9 cellular contexts compared by ENCODE assay signal in the genomic region with DNA sequence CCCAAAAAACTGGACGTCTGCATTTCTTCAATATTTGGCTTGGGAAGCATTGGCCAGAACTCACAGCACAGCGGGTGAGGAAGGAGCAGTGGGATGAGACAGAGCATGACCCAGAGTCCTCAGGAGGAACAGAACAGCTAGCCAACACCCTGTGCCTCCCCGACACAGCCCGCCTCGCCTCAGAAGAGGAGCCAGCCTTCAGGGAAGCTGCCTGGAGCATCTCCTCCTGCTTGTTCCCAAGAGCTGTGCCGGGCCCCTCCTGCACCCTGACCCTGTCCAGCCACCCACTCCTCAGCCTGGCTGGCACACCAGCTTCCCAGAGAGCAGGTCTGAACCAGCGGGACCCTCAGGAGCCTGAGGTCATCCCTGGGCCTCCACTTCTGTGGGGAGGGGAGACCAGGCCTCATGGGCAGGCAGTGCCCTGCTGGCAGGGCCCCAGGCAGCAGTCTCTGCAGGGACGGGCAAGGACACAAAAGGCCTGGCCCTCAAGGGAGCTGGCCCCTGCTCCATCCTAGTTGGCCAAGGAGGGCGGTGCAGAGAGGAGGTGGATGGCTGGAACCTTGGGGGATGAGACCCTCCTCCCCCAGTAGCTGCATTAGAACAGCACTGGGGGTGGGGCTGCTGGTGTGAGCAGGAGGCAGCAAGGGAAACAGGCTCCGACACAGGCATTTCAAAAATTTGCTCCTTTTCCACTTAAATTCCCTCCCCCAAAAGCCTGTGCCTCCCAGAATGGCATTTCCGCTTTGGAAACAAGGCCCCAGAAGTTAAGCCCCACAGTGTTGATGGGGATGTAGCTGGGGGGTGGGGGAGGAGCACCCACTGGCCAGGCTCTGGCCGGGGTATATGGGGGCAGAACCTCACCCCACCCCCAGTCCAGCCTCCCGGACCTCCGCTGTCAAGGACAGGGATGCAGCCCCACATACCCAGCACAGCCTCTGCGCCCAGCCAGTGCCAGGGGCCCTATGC. TPM values are rescaled to one million over a fixed set of nuclear protein-coding genes. Genes with fewer than 3 reads are reported as not detected.
DNase-seq lines count a peak whose midpoint lies in the region; ATAC-seq and TF ChIP-seq lines count a peak whose summit lies in the region.
"Had no signal": no experiment of that assay in that cellular context is flagged by ENCODE, and none has a peak within 500 bp of the region (broad histone marks: within the 10 kb centered on the region; RNA-seq: fewer than 3 reads in every experiment).

No MANE protein-coding gene starts in this region.

- POLR2A ChIA-PET in SK-N-SH (lab: Yijun Ruan, JAX): no interaction called here

- WGBS in SK-N-SH (ENCODE audit: low lambda C conversion rate): 55% methylated on average over 13 of the region's 15 CpGs

- CTCF ChIA-PET in SK-N-SH (lab: Yijun Ruan, JAX): interaction anchor here (2.5 kb wide), 1 partner anchor 19 kb away, joined by 10 read pairs; no protein-coding TSS in a partner anchor

- peak overlapping the region; percentile 86 to 88 for H3K27ac ChIP-seq in SK-N-SH (ENCODE audit: low read depth in 2 of 2, low read length in 1 of 2)

- no peaks in the 10 kb centered on the region for H3K36me3 ChIP-seq in SK-N-SH (replicated peaks in 1 of 2; ENCODE audit: control insufficient read depth in 1 of 2, insufficient read depth in 2 of 2, low read length in 1 of 2)

- H3K4me3 Mint-ChIP-seq in nephron progenitor cell: peak overlapping the region; percentile 34

- H3K27ac Mint-ChIP-seq in nephron progenitor cell: no peak overlapping the region

- H3K4me1 ChIP-seq in SK-N-SH (ENCODE audit: control insufficient read depth in 1 of 2, insufficient read depth in 2 of 2, low read depth in 1 of 2, low read length in 1 of 2): peaks cover 65 to 77% of the 10 kb centered on the region in 2 experiments; a peak in 3 of 4 replicates

- ATAC-seq in HG02870 (IDR thresholded peaks at IDR 0.05; ENCODE audit: unreplicated experiment): no peak

- peaks cover 31% of the 10 kb centered on the region for H3F3A ChIP-seq in SK-N-SH (replicated peaks; ENCODE audit: insufficient read depth)

- no peaks in the 10 kb centered on the region for H3K9me3 ChIP-seq in SK-N-SH

- no peaks in the 10 kb centered on the region for H3K36me3 Mint-ChIP-seq in nephron progenitor cell (ENCODE audit: low read depth)

- peak in 1 of 2 experiments; percentile 42; a peak in 1 of 4 replicates for TF ChIP-seq EP300 in SK-N-SH (IDR thresholded peaks at IDR 0.05; ENCODE audit: borderline replicate concordance in 1 of 2, low read depth in 1 of 2, low read length in 1 of 2)

- H2AFZ ChIP-seq in SK-N-SH (ENCODE audit: low read depth): no peak overlapping the region

- H3K4me1 Mint-ChIP-seq in nephron progenitor cell: peaks cover 86% of the 10 kb centered on the region

- no peaks in the 10 kb centered on the region for H3K27me3 Mint-ChIP-seq in nephron progenitor cell (ENCODE audit: low read depth, poor library complexity)

- H3K79me2 ChIP-seq in SK-N-SH (ENCODE audit: insufficient read depth): peaks cover 96% of the 10 kb centered on the region

- no peaks in the 10 kb centered on the region for H3K9me2 ChIP-seq in SK-N-SH

- TF ChIP-seq CTCF in SK-N-SH (IDR thresholded peaks at IDR 0.05): no peak
- TF ChIP-seq CTCF in fibroblast of the aortic adventitia (IDR thresholded peaks at IDR 0.05; ENCODE audit: insufficient read depth, low read length): no peak
- TF ChIP-seq CTCF in nephron progenitor cell (IDR thresholded peaks at IDR 0.05): no peak

- TF ChIP-seq RAD21 in SK-N-SH (IDR thresholded peaks at IDR 0.05; ENCODE audit: low read length): no peak

- H3K27me3 ChIP-seq in SK-N-SH (ENCODE audit: insufficient read depth): no peaks in the 10 kb centered on the region

- DNase-seq in AG08395 (ENCODE audit: low spot score): peak; percentile 72
- DNase-seq in SK-N-SH: no peak
- DNase-seq in fibroblast of the aortic adventitia (ENCODE audit: low read depth): peak; percentile 69
- peak; percentile 40 for DNase-seq in nephron progenitor cell
- no peak for DNase-seq in stimulated activated CD4-positive, alpha-beta T cell treated with anti-CD3 and anti-CD28 coated beads, Interleukin-4, amount 100 ng/mL, for 4 hours
- DNase-seq in stimulated activated CD4-positive, alpha-beta T cell treated with anti-CD3 and anti-CD28 coated beads, Interleukin-2, amount 100 ng/mL, for 48 hours: no peak
- no peak for DNase-seq in SIG-M5 (lab: John Stamatoyannopoulos, UW)
- DNase-seq: effector CD4-positive, alpha-beta T cell had no signal

- H3K9ac ChIP-seq in SK-N-SH: peak overlapping the region; percentile 47; the same call in 1 of the 2 replicates

- peaks cover 92% of the 10 kb centered on the region for H4K20me1 ChIP-seq in SK-N-SH (ENCODE audit: insufficient read depth)

- peak overlapping the region; percentile 60 for H3K4me2 ChIP-seq in SK-N-SH

- H3K9me3 Mint-ChIP-seq in nephron progenitor cell: no peaks in the 10 kb centered on the region

- H3K4me3 ChIP-seq in SK-N-SH (ENCODE audit: low read depth in 2 of 2, low read length in 1 of 2) (no peak overlapping the region; a peak in 1 of 4 replicates), fibroblast of the aortic adventitia (ENCODE audit: low read depth, low read length) (peak overlapping the region; percentile 9)

TF ChIP-seq in SK-N-SH, 30 proteins besides CTCF, POLR2A, EP300 and RAD21:
- TF ChIP-seq TEAD4 (IDR thresholded peaks at IDR 0.05; ENCODE audit: borderline replicate concordance, insufficient read depth) (peak; percentile 80), ELF1 (IDR thresholded peaks at IDR 0.05) (0 out of 2 replicates have a peak, but pooled peaks have one; percentile 8), TCF12 (IDR thresholded peaks at IDR 0.05) (peak; percentile 29; the same call in 1 of the 2 replicates)
- TF ChIP-seq, protein P1, sequence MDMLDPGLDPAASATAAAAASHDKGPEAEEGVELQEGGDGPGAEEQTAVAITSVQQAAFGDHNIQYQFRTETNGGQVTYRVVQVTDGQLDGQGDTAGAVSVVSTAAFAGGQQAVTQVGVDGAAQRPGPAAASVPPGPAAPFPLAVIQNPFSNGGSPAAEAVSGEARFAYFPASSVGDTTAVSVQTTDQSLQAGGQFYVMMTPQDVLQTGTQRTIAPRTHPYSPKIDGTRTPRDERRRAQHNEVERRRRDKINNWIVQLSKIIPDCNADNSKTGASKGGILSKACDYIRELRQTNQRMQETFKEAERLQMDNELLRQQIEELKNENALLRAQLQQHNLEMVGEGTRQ (IDR thresholded peaks at IDR 0.05; ENCODE audit: borderline replicate concordance, low read depth, low read length): no peak

RNA-seq across cellular contexts. Expression of gene BCAR1, which starts 1.8 kb away (rescaled TPM):
- 29.2 and 45.1 TPM in 2 replicates for polyA plus RNA-seq in SK-N-SH (2012; rRNA removed)
- polyA plus RNA-seq in SK-N-SH (2012; cell fraction: cytosol; rRNA removed): 18.4 and 30.6 TPM in 2 replicates
- polyA plus RNA-seq in SK-N-SH (2012; cell fraction: nucleus; rRNA removed): 120 and 189 TPM in 2 replicates
- total RNA-seq in fibroblast of the aortic adventitia (ENCODE audit: low replicate concordance): 26.9 and 33.4 TPM in 2 replicates

RNA-seq across cellular contexts. Expression of gene CTRB1, which starts 34.4 kb away (rescaled TPM):
- polyA plus RNA-seq in SK-N-SH (2012; rRNA removed): not detected in 2 replicates
- polyA plus RNA-seq in SK-N-SH (2012; cell fraction: cytosol; rRNA removed): not detected in 2 replicates
- not detected in 2 replicates for polyA plus RNA-seq in SK-N-SH (2012; cell fraction: nucleus; rRNA removed)
- total RNA-seq in fibroblast of the aortic adventitia (ENCODE audit: low replicate concordance): not detected in 2 replicates

RNA-seq across cellular contexts. Expression of gene CTRB2, which starts 46.3 kb away (rescaled TPM):
- polyA plus RNA-seq in SK-N-SH (2012; rRNA removed): not detected in 2 replicates
- not detected in 2 replicates for polyA plus RNA-seq in SK-N-SH (2012; cell fraction: cytosol; rRNA removed)
- polyA plus RNA-seq in SK-N-SH (2012; cell fraction: nucleus; rRNA removed): 0.04 TPM in 1 of 2 replicates, not detected in the other
- total RNA-seq in fibroblast of the aortic adventitia (ENCODE audit: low replicate concordance): not detected in 2 replicates

Comparison
In these comparisons a context has a peak if more than half of its experiments do, and no peak if none do; other contexts are left out.
1. DNase-seq: peak in AG08395 (single experiment), fibroblast of the aortic adventitia (single experiment) and nephron progenitor cell (single experiment); none in SK-N-SH (single experiment), stimulated activated CD4-positive, alpha-beta T cell treated with anti-CD3 and anti-CD28 coated beads, Interleukin-4, amount 100 ng/mL, for 4 hours (0 of 2), stimulated activated CD4-positive, alpha-beta T cell treated with anti-CD3 and anti-CD28 coated beads, Interleukin-2, amount 100 ng/mL, for 48 hours (0 of 2) and SIG-M5 (single experiment).